In the genomic region with DNA sequence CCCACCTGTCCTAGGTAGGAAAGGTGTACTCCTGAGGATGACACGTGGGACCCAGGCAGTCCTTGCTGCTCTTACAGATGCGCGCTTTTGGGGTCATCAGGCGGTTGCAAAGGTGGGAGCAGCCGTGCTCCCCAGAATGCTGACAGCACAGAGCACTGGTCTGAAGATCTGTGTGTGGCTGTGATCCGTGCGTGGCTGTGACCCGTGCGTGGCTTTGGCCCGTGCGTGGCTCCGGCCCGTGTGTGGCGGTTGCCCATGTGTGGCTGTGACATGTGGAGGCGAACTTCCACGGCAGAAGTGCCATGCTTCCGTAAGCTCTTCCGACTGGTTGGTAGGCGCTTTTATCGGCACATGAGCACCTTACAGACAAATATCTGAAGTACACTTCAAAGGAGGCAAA, we compare ENCODE assay signal across 1 cellular context.
A peak's percentile ranks its signal among the peaks of the same experiment; 100 is the strongest.
TF ChIP-seq lines count a peak whose summit lies in the region.

No MANE protein-coding gene starts in this region.

TF ChIP-seq in HepG2, 621 proteins besides CTCF, POLR2A, EP300 and RAD21 (continued from another document):
- peak; percentile 20 for TF ChIP-seq HNRNPLL (IDR thresholded peaks at IDR 0.05; ENCODE audit: low read depth, low read length, poor library complexity, severe bottlenecking)
- TF ChIP-seq EZH2 (conservative IDR thresholded peaks at IDR 0.05; ENCODE audit: low read depth, low read length) = no peak
- TF ChIP-seq GATAD2A (CRISPR knock-in tag; IDR thresholded peaks at IDR 0.05) = no peak
- TF ChIP-seq, protein P1, sequence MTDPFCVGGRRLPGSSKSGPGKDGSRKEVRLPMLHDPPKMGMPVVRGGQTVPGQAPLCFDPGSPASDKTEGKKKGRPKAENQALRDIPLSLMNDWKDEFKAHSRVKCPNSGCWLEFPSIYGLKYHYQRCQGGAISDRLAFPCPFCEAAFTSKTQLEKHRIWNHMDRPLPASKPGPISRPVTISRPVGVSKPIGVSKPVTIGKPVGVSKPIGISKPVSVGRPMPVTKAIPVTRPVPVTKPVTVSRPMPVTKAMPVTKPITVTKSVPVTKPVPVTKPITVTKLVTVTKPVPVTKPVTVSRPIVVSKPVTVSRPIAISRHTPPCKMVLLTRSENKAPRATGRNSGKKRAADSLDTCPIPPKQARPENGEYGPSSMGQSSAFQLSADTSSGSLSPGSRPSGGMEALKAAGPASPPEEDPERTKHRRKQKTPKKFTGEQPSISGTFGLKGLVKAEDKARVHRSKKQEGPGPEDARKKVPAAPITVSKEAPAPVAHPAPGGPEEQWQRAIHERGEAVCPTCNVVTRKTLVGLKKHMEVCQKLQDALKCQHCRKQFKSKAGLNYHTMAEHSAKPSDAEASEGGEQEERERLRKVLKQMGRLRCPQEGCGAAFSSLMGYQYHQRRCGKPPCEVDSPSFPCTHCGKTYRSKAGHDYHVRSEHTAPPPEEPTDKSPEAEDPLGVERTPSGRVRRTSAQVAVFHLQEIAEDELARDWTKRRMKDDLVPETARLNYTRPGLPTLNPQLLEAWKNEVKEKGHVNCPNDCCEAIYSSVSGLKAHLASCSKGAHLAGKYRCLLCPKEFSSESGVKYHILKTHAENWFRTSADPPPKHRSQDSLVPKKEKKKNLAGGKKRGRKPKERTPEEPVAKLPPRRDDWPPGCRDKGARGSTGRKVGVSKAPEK (CRISPR knock-in tag; IDR thresholded peaks at IDR 0.05; ENCODE audit: borderline replicate concordance) = no peak
- TF ChIP-seq NONO (IDR thresholded peaks at IDR 0.05) = no peak
- no peak for TF ChIP-seq NONO (CRISPR knock-in tag; conservative IDR thresholded peaks at IDR 0.05)
